Comparison of ENCODE assay signal across 12 cellular contexts in the genomic region with DNA sequence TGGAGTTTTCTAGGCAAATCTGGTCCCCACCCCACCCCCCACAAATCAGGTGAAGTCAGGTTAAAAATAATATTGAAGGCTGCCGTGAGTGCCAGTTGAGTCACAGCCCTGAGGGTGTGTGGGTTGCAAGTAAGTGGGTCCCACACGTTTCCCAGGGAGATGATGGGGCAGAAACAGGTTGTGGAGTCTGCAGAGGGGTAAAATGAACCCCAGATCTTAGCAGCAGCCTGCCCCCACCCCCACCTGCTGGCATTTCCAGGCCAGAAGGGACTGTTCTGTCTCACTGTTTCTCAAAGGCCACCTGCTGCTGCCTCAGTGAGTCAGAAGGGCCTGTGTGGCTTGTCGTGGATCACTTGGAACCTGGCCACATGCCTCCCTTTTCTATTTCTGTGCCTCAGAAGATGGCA. TPM values are rescaled to one million over a fixed set of nuclear protein-coding genes. Genes with fewer than 3 reads are reported as not detected.
DNase-seq lines count a peak whose midpoint lies in the region; ATAC-seq, FAIRE-seq and TF ChIP-seq lines count a peak whose summit lies in the region.
"Had no signal": no experiment of that assay in that cellular context is flagged by ENCODE, and none has a peak within 500 bp of the region (broad histone marks: within the 10 kb centered on the region; RNA-seq: fewer than 3 reads in every experiment).

No MANE protein-coding gene starts in this region.

- in situ Hi-C loops in GM12878 (cut with MboI) = no loop called here
- in situ Hi-C loops in GM13976 (cut with MboI; ENCODE audit: low sequenced_read_pairs, unreplicated experiment) = no loop called here

- no peak overlapping the region for H3K23ac ChIP-seq in mesenchymal stem cell (ENCODE audit: low read length in 2 of 2)

- TF ChIP-seq POLR2A in GM12878 (IDR thresholded peaks at IDR 0.05; ENCODE audit: low read depth, low read length) = no peak

- SMC1A ChIA-PET in GM12878 (lab: Charles Lee; ENCODE audit: uncharacterized antibody, unreplicated experiment) = interaction anchor here (0.8 to 3.6 kb wide), 5 partner anchors 9 to 52 kb away, joined by 3 to 20 read pairs (median 3); no protein-coding TSS in a partner anchor

- no peaks in the 10 kb centered on the region for H3K79me2 ChIP-seq in GM12878 (ENCODE audit: control insufficient read depth, insufficient read depth, low read length)

- H3K27ac ChIP-seq in HEK293 (ENCODE audit: extremely low read depth, low read depth, low read length) (no peak overlapping the region), GM12878 (ENCODE audit: control insufficient read depth, insufficient read depth) (no peak overlapping the region), mesenchymal stem cell (ENCODE audit: low read length, poor library complexity, severe bottlenecking) (no peak overlapping the region)
- H3K27ac ChIP-seq: right atrium auricular region, stomach had no signal

- no peak for DNase-seq in T-helper 17 cell
- no peak for DNase-seq in GM12878 (ENCODE audit: low read depth, low spot score)
- DNase-seq in stimulated activated CD4-positive, alpha-beta T cell treated with anti-CD3 and anti-CD28 coated beads, Interleukin-4, amount 100 ng/mL, for 1 hour = peak; percentile 66
- DNase-seq in effector CD8-positive, alpha-beta T cell (lab: John Stamatoyannopoulos, UW) = no peak
- no peak for DNase-seq in GM13976 (ENCODE audit: low spot score)
- no peak for DNase-seq in DMS53 (lab: John Stamatoyannopoulos, UW)
- no peak for DNase-seq in mesenchymal stem cell
- DNase-seq: CD8-positive, alpha-beta T cell; NCI-H1048; stomach had no signal

- intact Hi-C loops in GM12878 (cut with micrococcal nuclease; ENCODE audit: unreplicated experiment) = no loop called here

- H3K9ac ChIP-seq in GM12878 (ENCODE audit: control insufficient read depth, insufficient read depth, low read length) = no peak overlapping the region
- no peak overlapping the region for H3K9ac ChIP-seq in mesenchymal stem cell (ENCODE audit: low read length)

- no TSS peak for BruUV-seq in GM12878 (replicated peaks; lab: Mats Ljungman, UMichigan)

- H3K4me1 ChIP-seq in HEK293 (ENCODE audit: control insufficient read depth, insufficient read depth, low read length) (no peaks in the 10 kb centered on the region), GM12878 (ENCODE audit: control insufficient read depth, insufficient read depth, low read length) (peaks cover 40% of the 10 kb centered on the region), mesenchymal stem cell (ENCODE audit: control insufficient read depth, insufficient read depth, low read depth, low read length) (peaks cover 26% of the 10 kb centered on the region)
- H3K4me1 ChIP-seq: stomach had no signal

- no peak overlapping the region for H2BK15ac ChIP-seq in mesenchymal stem cell (ENCODE audit: low read depth, poor library complexity, severe bottlenecking)

- no peak overlapping the region for H3K4ac ChIP-seq in mesenchymal stem cell (ENCODE audit: low read depth in 1 of 2, low read length in 2 of 2)

- ATAC-seq in T-helper 17 cell (no peak), GM12878 (no peak)
- ATAC-seq: CD8-positive, alpha-beta T cell had no signal

- no peaks in the 10 kb centered on the region for H4K20me1 ChIP-seq in GM12878 (ENCODE audit: control insufficient read depth, insufficient read depth)

- TF ChIP-seq EP300 in GM12878 (IDR thresholded peaks at IDR 0.05; ENCODE audit: borderline replicate concordance in 1 of 2, control insufficient read depth in 1 of 2, low read depth in 2 of 2, low read length in 2 of 2) = no peak

- H3K14ac ChIP-seq in mesenchymal stem cell (ENCODE audit: low read length in 2 of 2) = no peak overlapping the region

- RAD21 ChIA-PET in GM12878 (lab: Charles Lee; ENCODE audit: unreplicated experiment) = interaction anchor here (4.4 to 4.6 kb wide), 2 partner anchors 8 to 47 kb away, joined by 32 to 51 read pairs; no protein-coding TSS in a partner anchor

- H3K36me3 Mint-ChIP-seq in T-helper 17 cell (ENCODE audit: low read depth) = peaks cover 2% of the 10 kb centered on the region
- H3K36me3 Mint-ChIP-seq: CD8-positive, alpha-beta T cell had no signal

- no peak overlapping the region for H2AK5ac ChIP-seq in mesenchymal stem cell (ENCODE audit: low read length, severe bottlenecking)

- no peak overlapping the region for H2AFZ ChIP-seq in GM12878 (ENCODE audit: control insufficient read depth, low read depth, low read length)
- no peak overlapping the region for H2AFZ ChIP-seq in mesenchymal stem cell (ENCODE audit: low read depth, low read length)

- FAIRE-seq in GM12878 (lab: Jason Lieb, UNC) = no peak

- H3K4me1 Mint-ChIP-seq in T-helper 17 cell = peaks cover 10% of the 10 kb centered on the region

- H2BK5ac ChIP-seq in mesenchymal stem cell (ENCODE audit: low read depth, low read length, poor library complexity, severe bottlenecking) = no peak overlapping the region

- no peak overlapping the region for H4K91ac ChIP-seq in mesenchymal stem cell (ENCODE audit: low read length)

- CTCF ChIA-PET in HEK293 (lab: Yijun Ruan, JAX) = no interaction called here
- CTCF ChIA-PET in GM12878 (lab: Yijun Ruan, JAX) = interaction anchor here (1.3 to 4.3 kb wide), 3 partner anchors 10 to 50 kb away, joined by 3 to 27 read pairs (median 3); no protein-coding TSS in a partner anchor

- H3K27ac Mint-ChIP-seq in T-helper 17 cell = peak overlapping the region; percentile 10
- H3K27ac Mint-ChIP-seq: CD8-positive, alpha-beta T cell had no signal

- 2% methylated on average over 3 of the region's 3 CpGs for WGBS in GM12878 (ENCODE audit: insufficient coverage, insufficient replicate concordance, low lambda C conversion rate, missing lambda C conversion rate)
- WGBS in mesenchymal stem cell = 67% methylated on average over 2 of the region's 3 CpGs

- H3K27me3 ChIP-seq in GM12878 (replicated peaks in 1 of 2; ENCODE audit: control insufficient read depth in 2 of 2, insufficient read depth in 2 of 2, low read length in 1 of 2) = no peaks in the 10 kb centered on the region
- no peaks in the 10 kb centered on the region for H3K27me3 ChIP-seq in mesenchymal stem cell (ENCODE audit: control insufficient read depth in 1 of 2, insufficient read depth in 1 of 2, low read length in 2 of 2)
- H3K27me3 ChIP-seq: right atrium auricular region, stomach had no signal

- H3K27me3 Mint-ChIP-seq in T-helper 17 cell = peaks cover 2% of the 10 kb centered on the region

- TF ChIP-seq RAD21 in GM12878 (IDR thresholded peaks at IDR 0.05; ENCODE audit: insufficient read depth, low read depth, low read length) = no peak

- H3K4me3 Mint-ChIP-seq in T-helper 17 cell = peak overlapping the region; percentile 25
- H3K4me3 Mint-ChIP-seq: CD8-positive, alpha-beta T cell had no signal

- no peak overlapping the region for H3K4me3 ChIP-seq in HEK293 (ENCODE audit: low read depth, low read length)
- no peak overlapping the region for H3K4me3 ChIP-seq in GM12878
- H3K4me3 ChIP-seq in mesenchymal stem cell (ENCODE audit: insufficient read depth in 1 of 2, low read depth in 1 of 2, low read length in 2 of 2) = no peak overlapping the region
- H3K4me3 ChIP-seq: right atrium auricular region, stomach had no signal

- H3K4me2 ChIP-seq in GM12878 (ENCODE audit: control insufficient read depth, insufficient read depth) (peak overlapping the region; percentile 13; the same call in 1 of the 2 replicates), mesenchymal stem cell (ENCODE audit: low read length, poor library complexity, severe bottlenecking) (no peak overlapping the region)

- no peak for TF ChIP-seq CTCF in HEK293 (tag by site-specific recombination; IDR thresholded peaks at IDR 0.05)
- no peak for TF ChIP-seq CTCF in GM12878 (IDR thresholded peaks at IDR 0.05 in 2 of 3, conservative IDR thresholded peaks at IDR 0.05 in 1 of 3; ENCODE audit: control insufficient read depth in 2 of 3, extremely low read depth in 1 of 3, insufficient read depth in 1 of 3, low read depth in 3 of 3, low read length in 3 of 3)
- no peak for TF ChIP-seq CTCF in GM13976 (IDR thresholded peaks at IDR 0.05; ENCODE audit: borderline replicate concordance, control extremely low read depth, extremely low read depth, insufficient read depth, missing control alignments)

- H3K79me1 ChIP-seq in mesenchymal stem cell (replicated peaks; ENCODE audit: low read length, poor library complexity, severe bottlenecking) = no peaks in the 10 kb centered on the region

- H3K36me3 ChIP-seq in HEK293 (ENCODE audit: control insufficient read depth in 2 of 2, insufficient read depth in 1 of 2, low read length in 2 of 2) (no peaks in the 10 kb centered on the region), GM12878 (ENCODE audit: control insufficient read depth in 2 of 2, insufficient read depth in 2 of 2, low read length in 1 of 2) (no peaks in the 10 kb centered on the region), mesenchymal stem cell (ENCODE audit: control insufficient read depth in 1 of 2, insufficient read depth in 2 of 2, low read depth in 1 of 2, low read length in 2 of 2) (no peaks in the 10 kb centered on the region)
- H3K36me3 ChIP-seq: right atrium auricular region, stomach had no signal

- POLR2A ChIA-PET in HEK293 (lab: Yijun Ruan, JAX) = no interaction called here
- POLR2A ChIA-PET in GM12878 (lab: Charles Lee) = interaction anchor here (1.6 to 1.9 kb wide), 2 partner anchors 53 to 137 kb away, joined by 3 to 7 read pairs; no protein-coding TSS in a partner anchor

- H3K9me3 ChIP-seq in HEK293 (ENCODE audit: control insufficient read depth, insufficient read depth, low read depth, low read length) = no peaks in the 10 kb centered on the region
- no peaks in the 10 kb centered on the region for H3K9me3 ChIP-seq in T-helper 17 cell (ENCODE audit: control insufficient read depth, low read length, poor library complexity, severe bottlenecking)
- no peaks in the 10 kb centered on the region; the same call in 2 of the 3 replicates for H3K9me3 ChIP-seq in GM12878 (replicated peaks; ENCODE audit: control insufficient read depth, insufficient read depth, low read length)
- H3K9me3 ChIP-seq in mesenchymal stem cell (ENCODE audit: control insufficient read depth, low read length) = no peaks in the 10 kb centered on the region
- H3K9me3 ChIP-seq: right atrium auricular region, stomach had no signal

- no peak overlapping the region for H2BK12ac ChIP-seq in mesenchymal stem cell (ENCODE audit: low read length in 2 of 2)

- H3K18ac ChIP-seq in mesenchymal stem cell (ENCODE audit: low read depth in 1 of 2, low read length in 2 of 2) = no peak overlapping the region

- H4K8ac ChIP-seq in mesenchymal stem cell (ENCODE audit: low read length) = no peak overlapping the region

- H2BK120ac ChIP-seq in mesenchymal stem cell (ENCODE audit: low read depth, low read length) = no peak overlapping the region

RNA-seq across cellular contexts. Expression of a gene that starts 59.8 kb away (rescaled TPM):
- 10 to 100 TPM; 33.7 to 50.4 TPM for total RNA-seq in T-helper 17 cell
- 36.2 and 40.2 TPM in 2 replicates for total RNA-seq in GM12878 (2013; cell fraction: nucleolus; rRNA removed)
- total RNA-seq in GM12878 (2014; rRNA removed) = 4.6 and 7.8 TPM in 2 replicates
- total RNA-seq in GM12878 (2014; rRNA removed; fragmentation: Illumina TruSeq; extraction: Trizol) = 11.0 and 12.3 TPM in 2 replicates
- 32.8 and 37.2 TPM in 2 replicates for total RNA-seq in GM12878 (2021)
- 7.3 TPM for polyA plus RNA-seq in GM12878 (2011; ENCODE audit: low read depth)
- polyA plus RNA-seq in GM12878 (2011; rRNA removed) = 17.1 and 25.3 TPM in 2 replicates
- polyA plus RNA-seq in GM12878 (2011; cell fraction: cytosol; rRNA removed) = 6.1 and 6.5 TPM in 2 replicates
- polyA plus RNA-seq in GM12878 (2011; cell fraction: nucleus; rRNA removed) = 10.0 and 12.6 TPM in 2 replicates
- polyA plus RNA-seq in GM12878 (2012) = 14.0 and 21.2 TPM in 2 replicates
- 35.3 and 44.0 TPM in 2 replicates for polyA plus RNA-seq in GM12878 (2014; fragmentation: Illumina TruSeq; extraction: Trizol)
- polyA plus RNA-seq in GM12878 (2014; fragmentation: Nextera tagmentation; extraction: Ambion mirVana) = 10 to 100 TPM; 10.1 to 12.9 TPM
- polyA plus RNA-seq in GM12878 (2014; rRNA removed) = 12.5 and 19.1 TPM in 2 replicates
- polyA plus RNA-seq in GM12878 (2016; fragmentation: Nextera tagmentation; extraction: Ambion mirVana) = 10 to 100 TPM; 22.7 to 26.5 TPM
- 4.6 and 9.4 TPM in 2 replicates for polyA minus RNA-seq in GM12878 (2011; rRNA and poly(A)+ RNA removed)
- 4.4 and 8.5 TPM in 2 replicates for polyA minus RNA-seq in GM12878 (2011; cell fraction: cytosol; rRNA and poly(A)+ RNA removed)
- polyA minus RNA-seq in GM12878 (2011; cell fraction: nucleus; rRNA and poly(A)+ RNA removed) = 11.8 and 21.9 TPM in 2 replicates
- polyA plus RNA-seq in mesenchymal stem cell (2013, experiment 1 of 2) = 27.4 TPM
- 26.1 TPM for polyA plus RNA-seq in mesenchymal stem cell (2013, experiment 2 of 2)
